ENCODE assay signal across 1 cellular context in genomic region chr10:72742797-72743196, GRCh38.
TF ChIP-seq lines count a peak whose summit lies in the region.

No MANE protein-coding gene starts in this region.

TF ChIP-seq in WTC11, 78 proteins besides CTCF, POLR2A, EP300 and RAD21 (continued from another document):
- TF ChIP-seq ZNF512 (CRISPR knock-in tag; IDR thresholded peaks at IDR 0.05; ENCODE audit: borderline replicate concordance) (no peak), HMGA2 (CRISPR knock-in tag; IDR thresholded peaks at IDR 0.05) (no peak)
